14 cellular contexts compared by ENCODE assay signal in genomic region chr17:42136654-42137051, GRCh38. TPM values are rescaled to one million over a fixed set of nuclear protein-coding genes. Genes with fewer than 3 reads are reported as not detected.
DNase-seq lines count a peak whose midpoint lies in the region; ATAC-seq, FAIRE-seq and TF ChIP-seq lines count a peak whose summit lies in the region.
"Had no signal": no experiment of that assay in that cellular context is flagged by ENCODE, and none has a peak within 500 bp of the region (broad histone marks: within the 10 kb centered on the region; RNA-seq: fewer than 3 reads in every experiment).

No MANE protein-coding gene starts in this region.

- TF ChIP-seq CTCF in OCI-LY7 (conservative IDR thresholded peaks at IDR 0.05; ENCODE audit: low read length) (no peak), kidney (IDR thresholded peaks at IDR 0.05; ENCODE audit: borderline replicate concordance, extremely low read depth, insufficient read depth) (no peak)

- no TSS peak for BruUV-seq in OCI-LY7 (replicated peaks; lab: Mats Ljungman, UMichigan)

- H3K36me3 Mint-ChIP-seq in activated CD4-positive, alpha-beta T cell treated with anti-CD3 and anti-CD28 coated beads for 36 hours (ENCODE audit: low read depth), result peaks cover 14% of the 10 kb centered on the region
- peaks cover 54% of the 10 kb centered on the region for H3K36me3 Mint-ChIP-seq in stimulated activated effector memory CD8-positive, alpha-beta T cell treated with anti-CD3 and anti-CD28 coated beads, Interleukin-12 subunit alpha, Interleukin-12 subunit beta, amount 100 ng/mL, for 72 hours

- intact Hi-C loops in activated CD4-positive, alpha-beta T cell treated with anti-CD3 and anti-CD28 coated beads for 36 hours (cut with DNase I, micrococcal nuclease), result no loop called here
- intact Hi-C loops in OCI-LY7 (cut with micrococcal nuclease; ENCODE audit: unreplicated experiment), result no loop called here
- intact Hi-C loops in kidney (cut with DNase I), result no loop called here

- no peak for ATAC-seq in activated CD4-positive, alpha-beta T cell treated with anti-CD3 and anti-CD28 coated beads for 36 hours
- no peak for ATAC-seq in stimulated activated effector memory CD8-positive, alpha-beta T cell treated with anti-CD3 and anti-CD28 coated beads, Interleukin-12 subunit alpha, Interleukin-12 subunit beta, amount 100 ng/mL, for 72 hours
- no peak for ATAC-seq in GM21515 (IDR thresholded peaks at IDR 0.05; ENCODE audit: unreplicated experiment)

- H3K27ac ChIP-seq in OCI-LY7 (ENCODE audit: low read depth, low read length, poor library complexity, severe bottlenecking) (peak overlapping the region; percentile 94), kidney (ENCODE audit: low read depth in 2 of 2, low read length in 2 of 2) (peak overlapping the region; percentile 92 to 95)

- H2AFZ ChIP-seq in OCI-LY7 (ENCODE audit: low read length), result no peak overlapping the region

- peak overlapping the region; percentile 35 for H3K4me3 ChIP-seq in OCI-LY7 (ENCODE audit: low read depth, low read length, poor library complexity, severe bottlenecking)
- peak overlapping the region; percentile 57 to 66 for H3K4me3 ChIP-seq in kidney (ENCODE audit: low read length in 2 of 2)
- H3K4me3 ChIP-seq: prostate gland had no signal

- H3K4me1 Mint-ChIP-seq in activated CD4-positive, alpha-beta T cell treated with anti-CD3 and anti-CD28 coated beads for 36 hours, result peaks cover 59% of the 10 kb centered on the region
- H3K4me1 Mint-ChIP-seq in stimulated activated effector memory CD8-positive, alpha-beta T cell treated with anti-CD3 and anti-CD28 coated beads, Interleukin-12 subunit alpha, Interleukin-12 subunit beta, amount 100 ng/mL, for 72 hours, result peaks cover 61% of the 10 kb centered on the region

- peak overlapping the region; percentile 25 for H3K27ac Mint-ChIP-seq in activated CD4-positive, alpha-beta T cell treated with anti-CD3 and anti-CD28 coated beads for 36 hours
- peak overlapping the region; percentile 90 for H3K27ac Mint-ChIP-seq in stimulated activated effector memory CD8-positive, alpha-beta T cell treated with anti-CD3 and anti-CD28 coated beads, Interleukin-12 subunit alpha, Interleukin-12 subunit beta, amount 100 ng/mL, for 72 hours

- no peak for DNase-seq in activated CD4-positive, alpha-beta T cell treated with anti-CD3 and anti-CD28 coated beads for 36 hours
- no peak for DNase-seq in activated CD4-positive, alpha-beta T cell treated with anti-CD3 and anti-CD28 coated beads, Interleukin-2, amount 50 U/mL, for 1 hour
- DNase-seq in OCI-LY7 (ENCODE audit: low spot score) (no peak), kidney (no peak), retina (no peak), 8988T (no peak)
- no peak for DNase-seq in stimulated activated effector memory CD8-positive, alpha-beta T cell treated with anti-CD3 and anti-CD28 coated beads, Interleukin-12 subunit alpha, Interleukin-12 subunit beta, amount 100 ng/mL, for 72 hours (ENCODE audit: low spot score in 2 of 2)
- DNase-seq: midbrain, MV-4-11, NCI-H226 had no signal

- H3K9me3 ChIP-seq in OCI-LY7 (ENCODE audit: low read length) (no peaks in the 10 kb centered on the region), kidney (ENCODE audit: control insufficient read depth in 1 of 2, low read length in 2 of 2) (no peaks in the 10 kb centered on the region)
- H3K9me3 ChIP-seq: prostate gland had no signal

- POLR2A ChIA-PET in activated CD4-positive, alpha-beta T cell treated with anti-CD3 and anti-CD28 coated beads for 36 hours (lab: Charles Lee), result no interaction called here
- POLR2A ChIA-PET in OCI-LY7 (lab: Charles Lee), result interaction anchor here (0.6 to 1.2 kb wide), 3 partner anchors 13 to 254 kb away, joined by 3 to 5 read pairs (median 3); no protein-coding TSS in a partner anchor

- H3K27me3 Mint-ChIP-seq in activated CD4-positive, alpha-beta T cell treated with anti-CD3 and anti-CD28 coated beads for 36 hours, result no peaks in the 10 kb centered on the region
- H3K27me3 Mint-ChIP-seq: brain had no signal

- FAIRE-seq in kidney (lab: Jason Lieb, UNC), result no peak
- FAIRE-seq: A204.1 had no signal

- H3K36me3 ChIP-seq in OCI-LY7 (ENCODE audit: insufficient read depth, low read length), result peaks cover 51% of the 10 kb centered on the region
- H3K36me3 ChIP-seq in kidney (ENCODE audit: control insufficient read depth in 1 of 2, insufficient read depth in 2 of 2, low read length in 2 of 2), result peaks cover 0 to 3% of the 10 kb centered on the region in 2 donors
- H3K36me3 ChIP-seq: prostate gland had no signal

- CTCF ChIA-PET in activated CD4-positive, alpha-beta T cell treated with anti-CD3 and anti-CD28 coated beads for 36 hours (lab: Charles Lee), result interaction anchor here (0.6 to 1.5 kb wide), 6 partner anchors 24 to 384 kb away, joined by 3 to 8 read pairs (median 3); partner anchors contain the start of genes DHX58 and DNAJC7
- CTCF ChIA-PET in OCI-LY7 (lab: Charles Lee; ENCODE audit: unreplicated experiment), result no interaction called here

- no peaks in the 10 kb centered on the region for H3K9me3 Mint-ChIP-seq in activated CD4-positive, alpha-beta T cell treated with anti-CD3 and anti-CD28 coated beads for 36 hours (ENCODE audit: low read depth)
- no peaks in the 10 kb centered on the region for H3K9me3 Mint-ChIP-seq in stimulated activated effector memory CD8-positive, alpha-beta T cell treated with anti-CD3 and anti-CD28 coated beads, Interleukin-12 subunit alpha, Interleukin-12 subunit beta, amount 100 ng/mL, for 72 hours
- H3K9me3 Mint-ChIP-seq: brain had no signal

- H3K79me2 ChIP-seq in OCI-LY7 (ENCODE audit: insufficient read depth, low read depth, low read length), result peaks cover 70% of the 10 kb centered on the region

- peak overlapping the region; percentile 62 for H3K4me2 ChIP-seq in OCI-LY7 (ENCODE audit: low read length)

- 0 out of 2 replicates have a peak, but pooled peaks cover 5% of the 10 kb centered on the region for H4K20me1 ChIP-seq in OCI-LY7 (ENCODE audit: insufficient read depth, low read length)

- peaks cover 61% of the 10 kb centered on the region for H3K4me1 ChIP-seq in OCI-LY7 (ENCODE audit: insufficient read depth, low read length, poor library complexity, severe bottlenecking)
- H3K4me1 ChIP-seq in kidney (ENCODE audit: control insufficient read depth in 1 of 2, insufficient read depth in 1 of 2, low read depth in 1 of 2, low read length in 2 of 2), result peaks cover 64 to 66% of the 10 kb centered on the region in 2 donors

- peak overlapping the region; percentile 49 to 74 for H3K9ac ChIP-seq in kidney (ENCODE audit: low read length in 2 of 2)

- no peak overlapping the region for H3K4me3 Mint-ChIP-seq in activated CD4-positive, alpha-beta T cell treated with anti-CD3 and anti-CD28 coated beads for 36 hours
- H3K4me3 Mint-ChIP-seq in stimulated activated effector memory CD8-positive, alpha-beta T cell treated with anti-CD3 and anti-CD28 coated beads, Interleukin-12 subunit alpha, Interleukin-12 subunit beta, amount 100 ng/mL, for 72 hours, result no peak overlapping the region
- H3K4me3 Mint-ChIP-seq: brain had no signal

- H3K9me2 ChIP-seq in OCI-LY7 (ENCODE audit: insufficient read depth, low read length), result no peaks in the 10 kb centered on the region

RNA-seq across cellular contexts. Expression of gene HSPB9, which starts 14.0 kb away (rescaled TPM):
- total RNA-seq in activated CD4-positive, alpha-beta T cell treated with anti-CD3 and anti-CD28 coated beads for 36 hours, result under 1 TPM; 0.09 to 0.11 TPM
- 0.16 TPM in 1 of 2 replicates, not detected in the other for total RNA-seq in OCI-LY7 (2014; rRNA removed; shearing (Covaris generic))
- total RNA-seq in OCI-LY7 (2022) (not detected in 2 replicates), kidney (not detected)
- polyA plus RNA-seq in kidney (ENCODE audit: insufficient read depth, low read depth, low replicate concordance), result 0.99 TPM

RNA-seq across cellular contexts. Expression of gene KAT2A, which starts 15.5 kb away (rescaled TPM):
- 10 to 100 TPM; 46.2 to 54.8 TPM for total RNA-seq in activated CD4-positive, alpha-beta T cell treated with anti-CD3 and anti-CD28 coated beads for 36 hours
- 56.1 and 73.0 TPM in 2 replicates for total RNA-seq in OCI-LY7 (2014; rRNA removed; shearing (Covaris generic))
- total RNA-seq in OCI-LY7 (2022) (89.8 and 95.2 TPM in 2 replicates), kidney (38.6 TPM)
- polyA plus RNA-seq in kidney (ENCODE audit: insufficient read depth, low read depth, low replicate concordance), result 38.6 TPM

RNA-seq across cellular contexts. Expression of gene RAB5C, which starts 18.1 kb away (rescaled TPM):
- 10 to 100 TPM; 32.0 to 47.3 TPM for total RNA-seq in activated CD4-positive, alpha-beta T cell treated with anti-CD3 and anti-CD28 coated beads for 36 hours
- 37.3 and 50.1 TPM in 2 replicates for total RNA-seq in OCI-LY7 (2014; rRNA removed; shearing (Covaris generic))
- 60.6 and 61.2 TPM in 2 replicates for total RNA-seq in OCI-LY7 (2022)
- 159 TPM for total RNA-seq in kidney
- 286 TPM for polyA plus RNA-seq in kidney (ENCODE audit: insufficient read depth, low read depth, low replicate concordance)

RNA-seq across cellular contexts. Expression of gene DHX58, which starts 24.1 kb away (rescaled TPM):
- total RNA-seq in activated CD4-positive, alpha-beta T cell treated with anti-CD3 and anti-CD28 coated beads for 36 hours, result 10 to 100 TPM; 23.8 to 31.1 TPM
- 7.7 and 10.3 TPM in 2 replicates for total RNA-seq in OCI-LY7 (2014; rRNA removed; shearing (Covaris generic))
- total RNA-seq in OCI-LY7 (2022) (19.4 and 23.7 TPM in 2 replicates), kidney (27.5 TPM)
- polyA plus RNA-seq in kidney (ENCODE audit: insufficient read depth, low read depth, low replicate concordance), result 22.1 TPM

RNA-seq across cellular contexts. Expression of gene ZNF385C, which starts 38.4 kb away (rescaled TPM):
- total RNA-seq in activated CD4-positive, alpha-beta T cell treated with anti-CD3 and anti-CD28 coated beads for 36 hours, result under 1 TPM; 0.23 to 0.30 TPM
- total RNA-seq in OCI-LY7 (2014; rRNA removed; shearing (Covaris generic)), result 0.21 and 0.85 TPM in 2 replicates
- total RNA-seq in OCI-LY7 (2022) (0.26 and 0.67 TPM in 2 replicates), kidney (1.2 TPM)
- 1.1 TPM for polyA plus RNA-seq in kidney (ENCODE audit: insufficient read depth, low read depth, low replicate concordance)
